1 cellular context compared by ENCODE assay signal in genomic region chr1:44808938-44809917, GRCh38.
TF ChIP-seq lines count a peak whose summit lies in the region.

No MANE protein-coding gene starts in this region.

TF ChIP-seq in HCT116, 20 proteins besides CTCF, POLR2A, EP300 and RAD21 (continued from another document):
- no peak for TF ChIP-seq ZBTB33 (IDR thresholded peaks at IDR 0.05; ENCODE audit: extremely low read depth, insufficient replicate concordance, low read length)
- TF ChIP-seq YY1 (IDR thresholded peaks at IDR 0.05; ENCODE audit: extremely low read depth, insufficient replicate concordance, low read depth, low read length), result no peak
- TF ChIP-seq CBX3 (IDR thresholded peaks at IDR 0.05; ENCODE audit: low read depth), result no peak
